In the genomic region with DNA sequence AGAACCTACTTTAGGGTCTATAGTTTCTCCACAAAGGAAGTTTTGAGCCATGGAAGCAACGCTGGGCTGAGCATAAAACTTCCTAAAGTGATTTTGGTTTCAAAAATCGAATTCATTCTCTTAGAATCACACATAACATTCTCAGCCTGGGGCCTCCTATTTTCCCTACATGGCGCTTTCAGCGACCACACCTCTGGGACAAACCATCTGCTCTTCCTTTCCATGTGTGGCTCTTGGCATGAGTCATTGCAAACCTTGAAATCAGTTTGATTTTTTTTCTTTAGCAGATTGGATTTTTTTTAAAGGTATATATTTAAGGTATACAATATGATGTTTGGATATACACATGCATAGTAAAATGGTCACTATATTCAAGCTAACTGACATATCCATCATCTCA, we compare ENCODE assay signal across 22 cellular contexts.
"Had no signal": no experiment of that assay in that cellular context is flagged by ENCODE, and none has a peak within 500 bp of the region (broad histone marks: within the 10 kb centered on the region; RNA-seq: fewer than 3 reads in every experiment).

No MANE protein-coding gene starts in this region.

- H3K36me3 Mint-ChIP-seq: activated naive CD4-positive, alpha-beta T cell treated with anti-CD3 and anti-CD28 coated beads, Interleukin-2, amount 50 U/mL, for 72 hours; immature natural killer cell had no signal

- H3K9me3 Mint-ChIP-seq: activated CD8-positive, alpha-beta T cell treated with anti-CD3 and anti-CD28 coated beads for 36 hours; activated naive CD4-positive, alpha-beta T cell treated with anti-CD3 and anti-CD28 coated beads, Interleukin-2, amount 50 U/mL, for 72 hours; activated T-cell treated with anti-CD3 and anti-CD28 coated beads, Interleukin-2, amount 50 U/mL, for 72 hours; immature natural killer cell had no signal

- H3K4me3 Mint-ChIP-seq: activated CD4-positive, alpha-beta T cell treated with anti-CD3 and anti-CD28 coated beads for 36 hours; activated CD8-positive, alpha-beta T cell treated with anti-CD3 and anti-CD28 coated beads for 36 hours; activated T-cell treated with anti-CD3 and anti-CD28 coated beads, Interleukin-2, amount 50 U/mL, for 72 hours; immature natural killer cell; nephron progenitor cell had no signal

- H3K27me3 ChIP-seq: body of pancreas, colonic mucosa, esophagus muscularis mucosa, heart left ventricle had no signal

- DNase-seq: activated CD4-positive, alpha-beta T cell treated with anti-CD3 and anti-CD28 coated beads for 36 hours; activated CD8-positive, alpha-beta memory T cell treated with anti-CD3 and anti-CD28 coated beads, Interleukin-2, amount 50 U/mL, for 4 hours; activated CD8-positive, alpha-beta T cell treated with anti-CD3 and anti-CD28 coated beads for 36 hours; activated gamma-delta T cell; activated T-cell treated with anti-CD3 and anti-CD28 coated beads, Interleukin-2, amount 50 U/mL, for 72 hours; amniotic stem cell; body of pancreas; central memory CD4-positive, alpha-beta T cell; colonic mucosa; foreskin melanocyte; heart left ventricle; immature natural killer cell; nephron progenitor cell; occipital lobe; stimulated activated CD4-positive, alpha-beta T cell treated with anti-CD3 and anti-CD28 coated beads, Interleukin-15, amount 100 ng/mL, for 24 hours; stimulated activated CD4-positive, alpha-beta T cell treated with anti-CD3 and anti-CD28 coated beads, Interleukin-4, amount 100 ng/mL, for 1 hour; stimulated activated naive CD4-positive, alpha-beta T cell treated with Interleukin-2 at 50 U/mL for 16 hours; substantia nigra; T-helper 2 cell; trophoblast cell had no signal

- H3K27ac Mint-ChIP-seq: activated CD4-positive, alpha-beta T cell treated with anti-CD3 and anti-CD28 coated beads for 36 hours; activated CD8-positive, alpha-beta T cell treated with anti-CD3 and anti-CD28 coated beads for 36 hours; activated naive CD4-positive, alpha-beta T cell treated with anti-CD3 and anti-CD28 coated beads, Interleukin-2, amount 50 U/mL, for 72 hours; activated T-cell treated with anti-CD3 and anti-CD28 coated beads, Interleukin-2, amount 50 U/mL, for 72 hours; immature natural killer cell; nephron progenitor cell had no signal

- H3K36me3 ChIP-seq: colonic mucosa, esophagus muscularis mucosa, heart left ventricle had no signal

- H3K4me1 ChIP-seq: body of pancreas, colonic mucosa, esophagus muscularis mucosa had no signal

- H3K4me3 ChIP-seq: body of pancreas, colonic mucosa, esophagus muscularis mucosa, heart left ventricle had no signal

- H3K4me1 Mint-ChIP-seq: activated CD4-positive, alpha-beta T cell treated with anti-CD3 and anti-CD28 coated beads for 36 hours; immature natural killer cell had no signal

- ATAC-seq: activated CD4-positive, alpha-beta T cell treated with anti-CD3 and anti-CD28 coated beads for 36 hours; activated CD8-positive, alpha-beta T cell treated with anti-CD3 and anti-CD28 coated beads for 36 hours; activated naive CD4-positive, alpha-beta T cell treated with anti-CD3 and anti-CD28 coated beads, Interleukin-2, amount 50 U/mL, for 72 hours; activated T-cell treated with anti-CD3 and anti-CD28 coated beads, Interleukin-2, amount 50 U/mL, for 72 hours; body of pancreas; heart left ventricle had no signal

- H3K27ac ChIP-seq: body of pancreas, colonic mucosa, esophagus muscularis mucosa, heart left ventricle had no signal

- H3K9me3 ChIP-seq: body of pancreas, colonic mucosa, esophagus muscularis mucosa, heart left ventricle had no signal
